8 cellular contexts compared by ENCODE assay signal in the genomic region with DNA sequence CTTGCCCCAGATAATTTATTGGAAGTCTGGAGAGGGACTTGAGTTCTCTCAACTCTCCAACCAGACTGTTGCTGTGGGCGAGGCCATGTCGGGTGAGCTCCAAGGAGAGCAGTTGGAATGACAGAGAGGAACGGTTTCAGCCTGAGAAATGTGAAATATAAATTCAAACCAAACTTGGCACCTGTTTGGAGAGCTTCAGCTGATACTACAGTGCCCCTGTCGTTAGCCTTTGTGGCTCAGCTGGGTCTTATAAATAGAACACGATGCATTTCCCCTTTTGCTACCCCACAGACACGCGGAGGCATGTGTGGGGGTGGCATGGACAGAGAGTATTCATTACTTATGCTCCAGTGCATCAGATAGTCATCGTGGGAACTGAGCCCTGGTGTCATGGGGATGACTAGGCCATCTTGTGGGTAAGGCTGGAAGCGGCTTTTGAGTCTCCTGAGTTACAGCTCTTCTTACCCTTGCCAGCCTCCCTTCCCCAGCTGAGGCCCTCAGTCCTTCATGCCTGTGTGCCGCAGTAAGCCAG. TPM values are rescaled to one million over a fixed set of nuclear protein-coding genes. Genes with fewer than 3 reads are reported as not detected.
A peak's percentile ranks its signal among the peaks of the same experiment; 100 is the strongest.
DNase-seq lines count a peak whose midpoint lies in the region; ATAC-seq and TF ChIP-seq lines count a peak whose summit lies in the region.

No MANE protein-coding gene starts in this region.

- DNase-seq in AG08396 (ENCODE audit: low spot score) = peak; percentile 65
- no peak for DNase-seq in breast epithelium (ENCODE audit: low spot score in 2 of 2)
- peak; percentile 76 for DNase-seq in lower lobe of right lung
- DNase-seq in DMS53 (lab: John Stamatoyannopoulos, UW) = no peak

- ATAC-seq in GM18873 (IDR thresholded peaks at IDR 0.05; ENCODE audit: low FRiP score, unreplicated experiment) = peak; percentile 39
- ATAC-seq in HG03135 (IDR thresholded peaks at IDR 0.05; ENCODE audit: unreplicated experiment) = peak; percentile 42
- ATAC-seq in SK-N-SH treated with all-trans-retinoic acid at 6 μM for 48 hours = peak; percentile 8; the same call in 2 of the 3 replicates
- ATAC-seq in lower lobe of right lung = peak; percentile 55 to 73

- H3K4me1 ChIP-seq in breast epithelium (peaks cover 4 to 22% of the 10 kb centered on the region in 2 donors), lower lobe of right lung (peaks cover 100% of the 10 kb centered on the region), stomach smooth muscle (ENCODE audit: control insufficient read depth, insufficient read depth, low read length) (peaks cover 56% of the 10 kb centered on the region)

- H3K36me3 ChIP-seq in breast epithelium (no peaks in the 10 kb centered on the region), lower lobe of right lung (no peaks in the 10 kb centered on the region), stomach smooth muscle (ENCODE audit: control insufficient read depth in 2 of 2, insufficient read depth in 2 of 2, low read length in 2 of 2) (peaks cover 0 to 2% of the 10 kb centered on the region in 2 donors)

- H3K27ac ChIP-seq in breast epithelium = peak overlapping the region; percentile 76 to 79
- peak overlapping the region; percentile 47 for H3K27ac ChIP-seq in lower lobe of right lung
- peak overlapping the region; percentile 33 for H3K27ac ChIP-seq in stomach smooth muscle (ENCODE audit: low read length)

- intact Hi-C loops in breast epithelium (cut with DNase I; ENCODE audit: low total_unique reads) = no loop called here
- intact Hi-C loops in lower lobe of right lung (cut with DNase I) = no loop called here

- H3K27me3 ChIP-seq in breast epithelium (no peaks in the 10 kb centered on the region), lower lobe of right lung (ENCODE audit: low read depth) (no peaks in the 10 kb centered on the region), stomach smooth muscle (ENCODE audit: control insufficient read depth in 1 of 2, insufficient read depth in 2 of 2, low read length in 2 of 2) (no peaks in the 10 kb centered on the region)

- TF ChIP-seq CTCF in breast epithelium (IDR thresholded peaks at IDR 0.05) (no peak), lower lobe of right lung (IDR thresholded peaks at IDR 0.05) (peak; percentile 22)

- H3K9ac ChIP-seq in stomach smooth muscle (ENCODE audit: low read length in 2 of 2) = no peak overlapping the region

- H3K4me3 ChIP-seq in breast epithelium = peak overlapping the region in 2 of 3 donors; percentile 11 to 29
- no peak overlapping the region for H3K4me3 ChIP-seq in lower lobe of right lung
- H3K4me3 ChIP-seq in stomach smooth muscle (ENCODE audit: low read length in 2 of 2) = peak overlapping the region in 1 of 2 donors; percentile 55

- no peaks in the 10 kb centered on the region for H3K9me3 ChIP-seq in breast epithelium
- H3K9me3 ChIP-seq in lower lobe of right lung = no peaks in the 10 kb centered on the region
- no peaks in the 10 kb centered on the region for H3K9me3 ChIP-seq in stomach smooth muscle (ENCODE audit: control insufficient read depth in 2 of 2, low read length in 2 of 2)

- TF ChIP-seq POLR2A in breast epithelium (IDR thresholded peaks at IDR 0.05) = no peak

TF ChIP-seq in SK-N-SH treated with all-trans-retinoic acid at 6 μM for 48 hours, 23 proteins besides CTCF, POLR2A, EP300 and RAD21:
- TF ChIP-seq ZC3H10 (CRISPR knock-in tag; IDR thresholded peaks at IDR 0.05) = no peak
- no peak for TF ChIP-seq CSDC2 (CRISPR knock-in tag; IDR thresholded peaks at IDR 0.05)
- TF ChIP-seq ZNF70 (CRISPR knock-in tag; IDR thresholded peaks at IDR 0.05) = no peak
- peak; percentile 59; the same call in 1 of the 2 replicates for TF ChIP-seq ZFP3 (CRISPR knock-in tag; IDR thresholded peaks at IDR 0.05)
- no peak for TF ChIP-seq OSR1 (CRISPR knock-in tag; IDR thresholded peaks at IDR 0.05)

RNA-seq across cellular contexts. Expression of gene SMAD3, which starts 15.6 kb away (rescaled TPM):
- total RNA-seq in breast epithelium = 10 to 100 TPM; 22.5 to 44.6 (median 33.4) TPM
- 25.7 TPM for total RNA-seq in lower lobe of right lung

Comparison
In these comparisons a context has a peak if more than half of its experiments do, and no peak if none do; other contexts are left out.
1. DNase-seq: peak in AG08396 (single experiment) and lower lobe of right lung (single experiment); none in breast epithelium (0 of 2) and DMS53 (single experiment).
2. ATAC-seq: peak in every context shown above with its lines; median percentile 64 in lower lobe of right lung; 42 in HG03135; 39 in GM18873; 8 in SK-N-SH treated with all-trans-retinoic acid at 6 μM for 48 hours.
3. Peak in every context shown above with its lines, with median percentiles within 50 percentile points of each other: H3K27ac ChIP-seq.